ENCODE assay signal across 7 cellular contexts in genomic region chr19:40433391-40434216, GRCh38. TPM values are rescaled to one million over a fixed set of nuclear protein-coding genes. Genes with fewer than 3 reads are reported as not detected.
DNase-seq lines count a peak whose midpoint lies in the region; ATAC-seq and TF ChIP-seq lines count a peak whose summit lies in the region.

No MANE protein-coding gene starts in this region.

- peaks cover 18% of the 10 kb centered on the region for H3K4me1 Mint-ChIP-seq in mesothelial cell of epicardium

- TF ChIP-seq CTCF in GM12875 (IDR thresholded peaks at IDR 0.05; ENCODE audit: borderline replicate concordance, insufficient read depth, low read depth, low read length) (no peak), epithelial cell of esophagus (IDR thresholded peaks at IDR 0.05; ENCODE audit: insufficient read depth, low read depth, low read length, missing control alignments) (no peak), mesothelial cell of epicardium (IDR thresholded peaks at IDR 0.05; ENCODE audit: unreplicated experiment) (no peak)

- peak overlapping the region; percentile 80 for H3K4me3 Mint-ChIP-seq in mesothelial cell of epicardium

- peak overlapping the region; percentile 97 for H3K27ac Mint-ChIP-seq in mesothelial cell of epicardium

- H3K36me3 Mint-ChIP-seq in mesothelial cell of epicardium, result peaks cover 5% of the 10 kb centered on the region

- DNase-seq in NOMO-1 (lab: John Stamatoyannopoulos, UW; ENCODE audit: unreplicated experiment in 2 of 2) (peak; percentile 82 to 87), activated T-cell treated with anti-CD3 and anti-CD28 coated beads for 48 hours (ENCODE audit: low read depth) (peak; percentile 40), epithelial cell of esophagus (ENCODE audit: low read depth) (peak; percentile 83), mesothelial cell of epicardium (ENCODE audit: low spot score in 2 of 2, unreplicated experiment in 2 of 2) (peak; percentile 64 to 78)
- DNase-seq in stimulated activated naive CD4-positive, alpha-beta T cell (lab: John Stamatoyannopoulos, UW), result peak in 5 of 6 experiments; percentile 23 to 60 (median 52)

- ATAC-seq in HG03442 (IDR thresholded peaks at IDR 0.05; ENCODE audit: unreplicated experiment), result peak; percentile 58

- H3K27me3 Mint-ChIP-seq in mesothelial cell of epicardium (ENCODE audit: low read depth), result no peaks in the 10 kb centered on the region

- H3K4me3 ChIP-seq in GM12875 (ENCODE audit: low read depth, low read length) (peak overlapping the region; percentile 49), epithelial cell of esophagus (ENCODE audit: low read length) (peak overlapping the region; percentile 45)

- no peaks in the 10 kb centered on the region for H3K9me3 Mint-ChIP-seq in mesothelial cell of epicardium

RNA-seq across cellular contexts. Expression of gene SERTAD1, which starts 7.8 kb away (rescaled TPM):
- 10.7 to 11.0 TPM (median 10.8 TPM) in 3 replicates for total RNA-seq in mesothelial cell of epicardium

RNA-seq across cellular contexts. Expression of gene SERTAD3, which starts 10.5 kb away (rescaled TPM):
- 70.0 to 75.5 TPM (median 70.5 TPM) in 3 replicates for total RNA-seq in mesothelial cell of epicardium

RNA-seq across cellular contexts. Expression of gene PRX, which starts 20.4 kb away (rescaled TPM):
- 4.7 to 5.2 TPM (median 5.2 TPM) in 3 replicates for total RNA-seq in mesothelial cell of epicardium

RNA-seq across cellular contexts. Expression of gene BLVRB, which starts 31.9 kb away (rescaled TPM):
- total RNA-seq in mesothelial cell of epicardium, result 38.5 to 42.7 TPM (median 42.2 TPM) in 3 replicates

RNA-seq across cellular contexts. Expression of gene SPTBN4, which starts 33.2 kb away (rescaled TPM):
- total RNA-seq in mesothelial cell of epicardium, result 1.5 to 3.4 TPM (median 1.7 TPM) in 3 replicates

Comparison
In these comparisons a context has a peak if more than half of its experiments do, and no peak if none do; other contexts are left out.
1. Peak in every context shown above with its lines: DNase-seq, ATAC-seq and H3K4me3 ChIP-seq.